8 cellular contexts compared by ENCODE assay signal in genomic region chr1:63148825-63149645, GRCh38.
DNase-seq lines count a peak whose midpoint lies in the region; ATAC-seq and TF ChIP-seq lines count a peak whose summit lies in the region.

No MANE protein-coding gene starts in this region.

- CTCF ChIA-PET in AG04450 (lab: Charles Lee), result interaction anchor here (0.6 to 2.5 kb wide), 17 partner anchors 9 to 1915 kb away, joined by 3 to 52 read pairs (median 4); no protein-coding TSS in a partner anchor
- CTCF ChIA-PET in mammary epithelial cell (lab: Charles Lee; ENCODE audit: low non-redundant PET), result interaction anchor here (0.6 to 0.7 kb wide), 3 partner anchors 144 to 171 kb away, joined by 3 to 6 read pairs (median 6); no protein-coding TSS in a partner anchor
- CTCF ChIA-PET in CD8-positive, alpha-beta memory T cell (lab: Charles Lee), result no interaction called here

- H3K36me3 ChIP-seq in GM06990 (ENCODE audit: control insufficient read depth, insufficient read depth, low read length) (no peaks in the 10 kb centered on the region), mammary epithelial cell (ENCODE audit: insufficient read depth, low read length) (no peaks in the 10 kb centered on the region)
- H3K36me3 ChIP-seq in CD8-positive, alpha-beta memory T cell (ENCODE audit: insufficient read depth, low read length), result no peaks in the 10 kb centered on the region

- H3K79me2 ChIP-seq in mammary epithelial cell (ENCODE audit: insufficient read depth, low read length), result no peaks in the 10 kb centered on the region

- H3K27me3 ChIP-seq in AG04450 (ENCODE audit: control insufficient read depth, insufficient read depth, low read length) (no peaks in the 10 kb centered on the region), GM06990 (replicated peaks; ENCODE audit: control insufficient read depth, insufficient read depth, low read length) (no peaks in the 10 kb centered on the region), mammary epithelial cell (ENCODE audit: insufficient read depth, low read length) (no peaks in the 10 kb centered on the region)
- H3K27me3 ChIP-seq in CD8-positive, alpha-beta memory T cell (ENCODE audit: insufficient read depth, low read length, poor library complexity, severe bottlenecking), result peaks cover 4% of the 10 kb centered on the region

- no peaks in the 10 kb centered on the region for H3K36me3 Mint-ChIP-seq in CD8-positive, alpha-beta memory T cell
- no peaks in the 10 kb centered on the region for H3K36me3 Mint-ChIP-seq in activated T-cell treated with anti-CD3 and anti-CD28 coated beads, Interleukin-2, amount 50 U/mL, for 4 hours (ENCODE audit: insufficient read depth)

- intact Hi-C loops in mammary epithelial cell (cut with micrococcal nuclease), result loop anchor here (1.0 kb wide), 4 partner anchors 144 to 308 kb away; no protein-coding TSS in a partner anchor

- ATAC-seq in HG02884 (IDR thresholded peaks at IDR 0.05; ENCODE audit: unreplicated experiment), result peak; percentile 57
- no peak for ATAC-seq in activated T-cell treated with anti-CD3 and anti-CD28 coated beads, Interleukin-2, amount 50 U/mL, for 4 hours

- H3K4me1 ChIP-seq in mammary epithelial cell (ENCODE audit: insufficient read depth, low read length), result no peaks in the 10 kb centered on the region
- H3K4me1 ChIP-seq in CD8-positive, alpha-beta memory T cell (ENCODE audit: insufficient read depth, low read length), result no peaks in the 10 kb centered on the region

- H2AFZ ChIP-seq in mammary epithelial cell (ENCODE audit: low read depth, low read length), result no peak overlapping the region

- peaks cover 0 to 3% (median 3%) of the 10 kb centered on the region in 5 donors for H3K9me3 Mint-ChIP-seq in CD8-positive, alpha-beta memory T cell
- no peaks in the 10 kb centered on the region for H3K9me3 Mint-ChIP-seq in activated T-cell treated with anti-CD3 and anti-CD28 coated beads, Interleukin-2, amount 50 U/mL, for 4 hours

- no peak overlapping the region for H3K4me3 Mint-ChIP-seq in CD8-positive, alpha-beta memory T cell
- H3K4me3 Mint-ChIP-seq in activated T-cell treated with anti-CD3 and anti-CD28 coated beads, Interleukin-2, amount 50 U/mL, for 4 hours, result no peak overlapping the region

- H3K4me3 ChIP-seq in AG04450 (ENCODE audit: low read depth, low read length), result no peak overlapping the region
- no peak overlapping the region for H3K4me3 ChIP-seq in GM06990 (replicated peaks; ENCODE audit: low read depth, low read length)
- no peak overlapping the region for H3K4me3 ChIP-seq in mammary epithelial cell (replicated peaks in 1 of 3; ENCODE audit: insufficient read depth in 1 of 3, low read depth in 2 of 3, low read length in 3 of 3)
- H3K4me3 ChIP-seq in CD8-positive, alpha-beta memory T cell (ENCODE audit: low read length), result no peak overlapping the region

- POLR2A ChIA-PET in AG04450 (lab: Yijun Ruan, JAX), result no interaction called here
- POLR2A ChIA-PET in CD8-positive, alpha-beta memory T cell (lab: Charles Lee), result no interaction called here

- dilution Hi-C loops in mammary epithelial cell (cut with HindIII; ENCODE audit: low sequenced_read_pairs), result no loop called here

- TF ChIP-seq CTCF in AG04450 (IDR thresholded peaks at IDR 0.05; ENCODE audit: low read depth, low read length), result peak; percentile 67
- TF ChIP-seq CTCF in GM06990 (IDR thresholded peaks at IDR 0.05; ENCODE audit: insufficient read depth, low read length, poor library complexity, severe bottlenecking), result peak; percentile 75
- TF ChIP-seq CTCF in mammary epithelial cell (conservative IDR thresholded peaks at IDR 0.05 in 1 of 2, IDR thresholded peaks at IDR 0.05 in 1 of 2; ENCODE audit: extremely low read depth in 1 of 2, insufficient read depth in 1 of 2, low read depth in 1 of 2, low read length in 2 of 2), result peak; percentile 74 to 75

- H3K4me1 Mint-ChIP-seq in CD8-positive, alpha-beta memory T cell, result no peaks in the 10 kb centered on the region
- H3K4me1 Mint-ChIP-seq in activated T-cell treated with anti-CD3 and anti-CD28 coated beads, Interleukin-2, amount 50 U/mL, for 4 hours (ENCODE audit: low read depth), result no peaks in the 10 kb centered on the region

- H3K9me3 ChIP-seq in AG04450 (ENCODE audit: control insufficient read depth, insufficient read depth, low read length) (no peaks in the 10 kb centered on the region), mammary epithelial cell (replicated peaks; ENCODE audit: insufficient read depth, low read length) (no peaks in the 10 kb centered on the region)
- H3K9me3 ChIP-seq in CD8-positive, alpha-beta memory T cell (ENCODE audit: low read length), result no peaks in the 10 kb centered on the region

- H3K4me2 ChIP-seq in mammary epithelial cell (ENCODE audit: insufficient read depth, low read depth, low read length), result no peak overlapping the region

- no TSS peak for BruUV-seq in mammary epithelial cell (replicated peaks; lab: Mats Ljungman, UMichigan)

- no peak overlapping the region for H3K27ac ChIP-seq in AG04450 (ENCODE audit: low read depth, low read length)
- no peak overlapping the region for H3K27ac ChIP-seq in mammary epithelial cell (ENCODE audit: insufficient read depth, low read depth, low read length)
- H3K27ac ChIP-seq in CD8-positive, alpha-beta memory T cell (ENCODE audit: low read depth, low read length), result no peak overlapping the region

- in situ Hi-C loops in mammary epithelial cell (cut with MboI; ENCODE audit: low sequenced_read_pairs in 2 of 2), result no loop called here

- H3K9ac ChIP-seq in mammary epithelial cell (ENCODE audit: insufficient read depth, low read length), result no peak overlapping the region

- H3K27ac Mint-ChIP-seq in CD8-positive, alpha-beta memory T cell, result no peak overlapping the region

- H3K27me3 Mint-ChIP-seq in CD8-positive, alpha-beta memory T cell, result peaks cover 12 to 18% of the 10 kb centered on the region in 2 donors
- H3K27me3 Mint-ChIP-seq in activated T-cell treated with anti-CD3 and anti-CD28 coated beads, Interleukin-2, amount 50 U/mL, for 4 hours (ENCODE audit: low read depth), result peaks cover 9% of the 10 kb centered on the region

- DNase-seq in AG04450 (ENCODE audit: low read depth, low spot score) (peak; percentile 3), GM06990 (ENCODE audit: extremely low read depth, insufficient read length) (no peak), NCI-H526 treated with DMSO at 0.1 percent for 48 hours (lab: John Stamatoyannopoulos, UW) (peak; percentile 1), mammary epithelial cell (peak; percentile 40), lung microvascular endothelial cell (ENCODE audit: low read depth in 2 of 2) (peak; percentile 40 to 56)
- DNase-seq in CD8-positive, alpha-beta memory T cell, result no peak
- no peak for DNase-seq in activated T-cell treated with anti-CD3 and anti-CD28 coated beads, Interleukin-2, amount 50 U/mL, for 4 hours

- no peaks in the 10 kb centered on the region for H4K20me1 ChIP-seq in mammary epithelial cell (ENCODE audit: insufficient read depth, low read length)

- 13% methylated on average over 3 of the region's 3 CpGs for WGBS in mammary epithelial cell (ENCODE audit: low coverage, missing lambda C conversion rate)

Comparison
In these comparisons a context has a peak if more than half of its experiments do, and no peak if none do; other contexts are left out.
1. DNase-seq: peak in AG04450 (single experiment), NCI-H526 treated with DMSO at 0.1 percent for 48 hours (single experiment), mammary epithelial cell (single experiment) and lung microvascular endothelial cell (2 of 2); none in GM06990 (single experiment), CD8-positive, alpha-beta memory T cell (0 of 5) and activated T-cell treated with anti-CD3 and anti-CD28 coated beads, Interleukin-2, amount 50 U/mL, for 4 hours (single experiment).
2. Peak in every context shown above with its lines, with median percentiles within 50 percentile points of each other: CTCF ChIP-seq.